In genomic region chr4:38302910-38303309, GRCh38 we compare ENCODE assay signal across 33 cellular contexts.
"Had no signal": no experiment of that assay in that cellular context is flagged by ENCODE, and none has a peak within 500 bp of the region (broad histone marks: within the 10 kb centered on the region; RNA-seq: fewer than 3 reads in every experiment).

No MANE protein-coding gene starts in this region.

- H3K4me1 ChIP-seq: ascending aorta, breast epithelium, colonic mucosa had no signal

- H3K4me3 Mint-ChIP-seq: activated B cell treated with CpG ODN at 0.5 μM for 24 hours; activated CD4-positive, alpha-beta T cell treated with anti-CD3 and anti-CD28 coated beads for 36 hours; activated CD8-positive, alpha-beta T cell treated with anti-CD3 and anti-CD28 coated beads for 36 hours; activated naive CD4-positive, alpha-beta T cell treated with anti-CD3 and anti-CD28 coated beads, Interleukin-2, amount 10 ng/mL, durations not matched to agents 7 days and 5 days; activated naive CD8-positive, alpha-beta T cell treated with anti-CD3 and anti-CD28 coated beads, Interleukin-2, amount 10 ng/mL, durations not matched to agents 7 days and 5 days; activated T-cell treated with anti-CD3 and anti-CD28 coated beads, Interleukin-2, amount 50 U/mL, for 4 hours; activated T-helper 17 cell treated with anti-CD3 and anti-CD28 coated beads, Interleukin-2, amount 50 U/mL, for 72 hours; brain; T-helper 17 cell; T-helper 2 cell treated with Interferon-gamma antibody and Interleukin-4, amounts not matched to agents 5 μg/mL and 100 μg/mL, for 36 hours had no signal

- H3K36me3 ChIP-seq: ascending aorta, breast epithelium, cardiac muscle cell, colonic mucosa, WERI-Rb-1 had no signal

- H3K4me1 Mint-ChIP-seq: brain had no signal

- ATAC-seq: activated CD4-positive, alpha-beta T cell treated with anti-CD3 and anti-CD28 coated beads for 36 hours; activated CD4-positive, CD25-positive, alpha-beta regulatory T cell treated with anti-CD3 and anti-CD28 coated beads, Interleukin-2, amount 50 U/mL, for 24 hours; activated CD8-positive, alpha-beta T cell treated with anti-CD3 and anti-CD28 coated beads for 36 hours; activated naive CD4-positive, alpha-beta T cell treated with anti-CD3 and anti-CD28 coated beads, Interleukin-2, amount 50 U/mL, for 72 hours; activated T-cell treated with anti-CD3 and anti-CD28 coated beads, Interleukin-2, amount 50 U/mL, for 4 hours; activated T-helper 17 cell treated with anti-CD3 and anti-CD28 coated beads, Interleukin-2, amount 50 U/mL, for 72 hours; T-helper 17 cell had no signal

- H3K27ac Mint-ChIP-seq: activated B cell treated with CpG ODN at 0.5 μM for 24 hours; activated CD4-positive, alpha-beta T cell treated with anti-CD3 and anti-CD28 coated beads for 36 hours; activated CD8-positive, alpha-beta T cell treated with anti-CD3 and anti-CD28 coated beads for 36 hours; activated naive CD4-positive, alpha-beta T cell treated with anti-CD3 and anti-CD28 coated beads, Interleukin-2, amount 10 ng/mL, durations not matched to agents 7 days and 5 days; activated naive CD4-positive, alpha-beta T cell treated with anti-CD3 and anti-CD28 coated beads, Interleukin-2, amount 50 U/mL, for 72 hours; activated naive CD8-positive, alpha-beta T cell treated with anti-CD3 and anti-CD28 coated beads, Interleukin-2, amount 10 ng/mL, durations not matched to agents 7 days and 5 days; activated T-helper 17 cell treated with anti-CD3 and anti-CD28 coated beads, Interleukin-2, amount 50 U/mL, for 72 hours; brain; T-helper 17 cell; T-helper 2 cell treated with Interferon-gamma antibody and Interleukin-4, amounts not matched to agents 5 μg/mL and 100 μg/mL, for 36 hours had no signal

- H3K27me3 ChIP-seq: ascending aorta, breast epithelium, cardiac muscle cell, colonic mucosa had no signal

- DNase-seq: activated B cell treated with CpG ODN at 0.5 μM for 24 hours; activated CD4-positive, alpha-beta T cell treated with anti-CD3 and anti-CD28 coated beads for 36 hours; activated CD4-positive, alpha-beta T cell treated with anti-CD3 and anti-CD28 coated beads, Interleukin-2, amount 50 U/mL, for 1 hour; activated CD4-positive, alpha-beta T cell treated with anti-CD3 and anti-CD28 coated beads, Interleukin-2, amount 50 U/mL, for 48 hours; activated CD8-positive, alpha-beta memory T cell treated with anti-CD3 and anti-CD28 coated beads for 24 hours; activated CD8-positive, alpha-beta T cell treated with anti-CD3 and anti-CD28 coated beads for 36 hours; activated effector memory CD4-positive, alpha-beta T cell treated with Interleukin-2 at 50 U/mL for 16 hours; activated gamma-delta T cell treated with Interleukin-2 at 50 U/mL for 16 hours; activated naive CD4-positive, alpha-beta T cell treated with anti-CD3 and anti-CD28 coated beads, Interleukin-2, amount 10 ng/mL, durations not matched to agents 7 days and 5 days; activated naive CD8-positive, alpha-beta T cell treated with anti-CD3 and anti-CD28 coated beads, Interleukin-2, amount 10 ng/mL, durations not matched to agents 7 days and 5 days; activated T-cell treated with anti-CD3 and anti-CD28 coated beads, Interleukin-2, amount 50 U/mL, for 4 hours; central memory CD4-positive, alpha-beta T cell; cerebellar nuclear complex; colonic mucosa; effector CD8-positive, alpha-beta T cell; foreskin fibroblast; head of caudate nucleus; T-helper 1 cell; T-helper 17 cell; T1000; WERI-Rb-1 had no signal

- FAIRE-seq: endometrium, endothelial cell of umbilical vein, frontal cortex had no signal

- H3K27me3 Mint-ChIP-seq: activated B cell treated with CpG ODN at 0.5 μM for 24 hours; activated CD8-positive, alpha-beta T cell treated with anti-CD3 and anti-CD28 coated beads for 36 hours; activated naive CD4-positive, alpha-beta T cell treated with anti-CD3 and anti-CD28 coated beads, Interleukin-2, amount 10 ng/mL, durations not matched to agents 7 days and 5 days; activated T-helper 17 cell treated with anti-CD3 and anti-CD28 coated beads, Interleukin-2, amount 50 U/mL, for 72 hours; T-helper 17 cell had no signal

- H3K27ac ChIP-seq: ascending aorta, breast epithelium, cardiac muscle cell, colonic mucosa, epithelial cell of prostate, WERI-Rb-1 had no signal

- H3K9me3 ChIP-seq: colonic mucosa had no signal

- H3K4me3 ChIP-seq: ascending aorta, breast epithelium, cardiac muscle cell, colonic mucosa had no signal
